ENCODE assay signal across 1 cellular context in genomic region chr11:69657911-69658605, GRCh38.
TF ChIP-seq lines count a peak whose summit lies in the region.

No MANE protein-coding gene starts in this region.

TF ChIP-seq in HepG2, 621 proteins besides CTCF, POLR2A, EP300 and RAD21 (continued from another document and continues in another):
- peak; percentile 63; the same call in 1 of the 2 replicates for TF ChIP-seq ZBTB49 (CRISPR knock-in tag; IDR thresholded peaks at IDR 0.05; ENCODE audit: borderline replicate concordance)
- 0 out of 3 replicates have a peak, but pooled peaks have one; percentile 27 for TF ChIP-seq MXI1 (IDR thresholded peaks at IDR 0.05; ENCODE audit: borderline replicate concordance, low read depth, low read length)
- TF ChIP-seq ZNF720 (CRISPR knock-in tag; IDR thresholded peaks at IDR 0.05): no peak
- no peak for TF ChIP-seq CAMTA2 (CRISPR knock-in tag; IDR thresholded peaks at IDR 0.05; ENCODE audit: borderline replicate concordance)
- TF ChIP-seq KMT2A (CRISPR knock-in tag; IDR thresholded peaks at IDR 0.05): no peak; the same call in 1 of the 2 replicates
- TF ChIP-seq RERE (CRISPR knock-in tag; IDR thresholded peaks at IDR 0.05; ENCODE audit: low read depth): peak; percentile 89
- peak; percentile 63 for TF ChIP-seq AGO2 (optimal IDR thresholded peaks at IDR 0.05; ENCODE audit: low read depth, low read length)
- no peak; the same call in 1 of the 2 replicates for TF ChIP-seq ARHGAP35 (CRISPR knock-in tag; IDR thresholded peaks at IDR 0.05; ENCODE audit: borderline replicate concordance)
- TF ChIP-seq KIAA2018 (CRISPR knock-in tag; IDR thresholded peaks at IDR 0.05; ENCODE audit: borderline replicate concordance): peak; percentile 37; the same call in 1 of the 2 replicates
- TF ChIP-seq NBN (conservative IDR thresholded peaks at IDR 0.05): no peak
- peak; percentile 80 for TF ChIP-seq ASH2L (IDR thresholded peaks at IDR 0.05; ENCODE audit: insufficient read length, low read depth, low read length)
- TF ChIP-seq ZNF335 (CRISPR knock-in tag; IDR thresholded peaks at IDR 0.05): peak; percentile 80; the same call in 1 of the 2 replicates
- TF ChIP-seq ZFP37 (CRISPR knock-in tag; IDR thresholded peaks at IDR 0.05; ENCODE audit: borderline replicate concordance): peak; percentile 63; the same call in 1 of the 2 replicates
- TF ChIP-seq FOXM1 (CRISPR knock-in tag; IDR thresholded peaks at IDR 0.05): no peak
- TF ChIP-seq NFYC (CRISPR knock-in tag; IDR thresholded peaks at IDR 0.05): no peak; the same call in 1 of the 2 replicates
- TF ChIP-seq HNF4A (CRISPR knock-in tag; IDR thresholded peaks at IDR 0.05): peak; percentile 72; the same call in 1 of the 2 replicates
- TF ChIP-seq ZNF562 (CRISPR knock-in tag; IDR thresholded peaks at IDR 0.05; ENCODE audit: borderline replicate concordance): no peak
- no peak for TF ChIP-seq FIP1L1 (IDR thresholded peaks at IDR 0.05; ENCODE audit: borderline replicate concordance, insufficient read depth, low read depth, low read length)
- TF ChIP-seq SP4 (CRISPR knock-in tag; IDR thresholded peaks at IDR 0.05): peak; percentile 58; the same call in 1 of the 2 replicates
- no peak for TF ChIP-seq ZNF547 (CRISPR knock-in tag; IDR thresholded peaks at IDR 0.05)
- no peak; the same call in 1 of the 2 replicates for TF ChIP-seq AKAP8 (CRISPR knock-in tag; IDR thresholded peaks at IDR 0.05)
- no peak for TF ChIP-seq GMEB2 (CRISPR knock-in tag; IDR thresholded peaks at IDR 0.05; ENCODE audit: low read depth)
- TF ChIP-seq ZNF780A (CRISPR knock-in tag; IDR thresholded peaks at IDR 0.05): no peak
- no peak for TF ChIP-seq NFIB (CRISPR knock-in tag; IDR thresholded peaks at IDR 0.05; ENCODE audit: borderline replicate concordance)
- no peak; the same call in 1 of the 2 replicates for TF ChIP-seq BCL3 (CRISPR knock-in tag; IDR thresholded peaks at IDR 0.05)
- no peak for TF ChIP-seq FOXP1 (IDR thresholded peaks at IDR 0.05)
- TF ChIP-seq FOXP1 (CRISPR knock-in tag; IDR thresholded peaks at IDR 0.05): peak; percentile 70
- peak; percentile 60; the same call in 1 of the 2 replicates for TF ChIP-seq THAP9 (CRISPR knock-in tag; IDR thresholded peaks at IDR 0.05; ENCODE audit: borderline replicate concordance)
- TF ChIP-seq PHF8 (CRISPR knock-in tag; IDR thresholded peaks at IDR 0.05): no peak; the same call in 1 of the 2 replicates
- no peak; the same call in 1 of the 2 replicates for TF ChIP-seq EED (CRISPR knock-in tag; IDR thresholded peaks at IDR 0.05)
- no peak; the same call in 1 of the 2 replicates for TF ChIP-seq ZNF101 (CRISPR knock-in tag; IDR thresholded peaks at IDR 0.05; ENCODE audit: borderline replicate concordance, low read depth)
- TF ChIP-seq MAFF (IDR thresholded peaks at IDR 0.05; ENCODE audit: low read depth, low read length): no peak
- TF ChIP-seq ZNF883 (CRISPR knock-in tag; IDR thresholded peaks at IDR 0.05; ENCODE audit: not compliant biosample characterization): no peak
- no peak for TF ChIP-seq ONECUT2 (CRISPR knock-in tag; IDR thresholded peaks at IDR 0.05)
- no peak for TF ChIP-seq ZNF484 (CRISPR knock-in tag; IDR thresholded peaks at IDR 0.05; ENCODE audit: borderline replicate concordance, low read depth)
- TF ChIP-seq TFAP4 (IDR thresholded peaks at IDR 0.05; ENCODE audit: borderline replicate concordance, low read depth): peak; percentile 63; the same call in 1 of the 2 replicates
